Comparison of ENCODE assay signal across 15 cellular contexts in genomic region chr3:14324224-14324944, GRCh38.
DNase-seq lines count a peak whose midpoint lies in the region; ATAC-seq and TF ChIP-seq lines count a peak whose summit lies in the region.
"Had no signal": no experiment of that assay in that cellular context is flagged by ENCODE, and none has a peak within 500 bp of the region (broad histone marks: within the 10 kb centered on the region; RNA-seq: fewer than 3 reads in every experiment).

No MANE protein-coding gene starts in this region.

- H3K27me3 ChIP-seq in PC-9 (ENCODE audit: insufficient read depth, low read depth) = no peaks in the 10 kb centered on the region
- H3K27me3 ChIP-seq in foreskin keratinocyte = no peaks in the 10 kb centered on the region
- peaks cover 0 to 3% (median 0%) of the 10 kb centered on the region in 3 experiments for H3K27me3 ChIP-seq in neuronal stem cell (ENCODE audit: control insufficient read depth in 3 of 3, insufficient read depth in 3 of 3, low read depth in 1 of 3, low read length in 3 of 3)

- H2AK5ac ChIP-seq in neuronal stem cell (ENCODE audit: low read depth, low read length) = peak overlapping the region; percentile 6

- peak overlapping the region; percentile 55 for H2BK5ac ChIP-seq in neuronal stem cell (ENCODE audit: low read length)

- H3K4me2 ChIP-seq in PC-9 (peak overlapping the region; percentile 54), neuronal stem cell (ENCODE audit: insufficient read depth, low read length, poor library complexity, severe bottlenecking) (no peak overlapping the region)

- no peaks in the 10 kb centered on the region for H3K36me3 ChIP-seq in PC-9 (ENCODE audit: low read depth)
- H3K36me3 ChIP-seq in neuronal stem cell (replicated peaks in 1 of 2; ENCODE audit: control insufficient read depth in 2 of 2, insufficient read depth in 2 of 2, low read length in 2 of 2) = no peaks in the 10 kb centered on the region
- H3K36me3 ChIP-seq: HAP-1 had no signal

- H4K91ac ChIP-seq in neuronal stem cell (ENCODE audit: low read depth, low read length, poor library complexity) = no peak overlapping the region

- H3F3A ChIP-seq in PC-9 (ENCODE audit: insufficient read depth, low read depth) = peaks cover 17% of the 10 kb centered on the region; the same call in 1 of the 2 replicates

- no peaks in the 10 kb centered on the region for H3K9me3 ChIP-seq in PC-9 (ENCODE audit: insufficient read depth, low read depth)
- no peaks in the 10 kb centered on the region for H3K9me3 ChIP-seq in neuronal stem cell (replicated peaks in 1 of 2; ENCODE audit: control insufficient read depth in 2 of 2, insufficient read depth in 1 of 2, low read depth in 1 of 2, low read length in 2 of 2)
- H3K9me3 ChIP-seq: HAP-1 had no signal

- H3K4me1 ChIP-seq in PC-9 (replicated peaks; ENCODE audit: insufficient read depth) (peaks cover 57% of the 10 kb centered on the region), foreskin keratinocyte (peaks cover 25% of the 10 kb centered on the region), neuronal stem cell (ENCODE audit: control insufficient read depth in 2 of 2, insufficient read depth in 1 of 2, low read depth in 1 of 2, low read length in 2 of 2) (peaks cover 0 to 10% of the 10 kb centered on the region in 2 donors)
- H3K4me1 ChIP-seq: HAP-1 had no signal

- H3K9me2 ChIP-seq in PC-9 (ENCODE audit: insufficient read depth) = no peaks in the 10 kb centered on the region

- peak; percentile 44 for ATAC-seq in foreskin keratinocyte
- no peak for ATAC-seq in HG02840 (IDR thresholded peaks at IDR 0.05; ENCODE audit: low FRiP score, unreplicated experiment)
- no peak for ATAC-seq in HG02678 (IDR thresholded peaks at IDR 0.05; ENCODE audit: unreplicated experiment)
- no peak for ATAC-seq in HG02938 (IDR thresholded peaks at IDR 0.05; ENCODE audit: unreplicated experiment)
- ATAC-seq: effector memory CD8-positive, alpha-beta T cell; stimulated activated naive B cell treated with anti-CD40 and anti-IgM and Interleukin-4, amounts not matched to agents 10 μg/mL and 1 μg/mL and 100 μg/mL, for 72 hours had no signal

- H4K20me1 ChIP-seq in PC-9 (ENCODE audit: insufficient read depth) = no peaks in the 10 kb centered on the region

- intact Hi-C loops in PC-9 (cut with micrococcal nuclease; ENCODE audit: unreplicated experiment) = loop anchor here (2.0 to 10.0 kb wide), 3 partner anchors 60 to 100 kb away; partner anchors contain the start of gene SLC6A6

- no peak overlapping the region for H3K4me3 ChIP-seq in PC-9
- no peak overlapping the region for H3K4me3 ChIP-seq in neuronal stem cell (ENCODE audit: low read length in 2 of 2)
- H3K4me3 ChIP-seq: HAP-1 had no signal

- no TSS peak for BruUV-seq in PC-9 (replicated peaks; lab: Mats Ljungman, UMichigan)

- no peaks in the 10 kb centered on the region for H3K79me2 ChIP-seq in PC-9 (ENCODE audit: low read depth)

- CTCF ChIA-PET in PC-9 (lab: Charles Lee) = interaction anchor here (0.7 kb wide), 1 partner anchor 124 kb away, joined by 4 read pairs; no protein-coding TSS in a partner anchor

- H3K14ac ChIP-seq in neuronal stem cell (ENCODE audit: low read length) = no peak overlapping the region

- no peak overlapping the region for H4K8ac ChIP-seq in neuronal stem cell (ENCODE audit: low read depth, low read length)

- H3K79me1 ChIP-seq in neuronal stem cell (ENCODE audit: low read depth, low read length) = no peaks in the 10 kb centered on the region

- no CpG with 5 or more reads among the region's 13 CpGs for WGBS in neuronal stem cell (ENCODE audit: extremely low coverage in 2 of 2, insufficient read length in 2 of 2, insufficient replicate concordance in 1 of 2), 2 donors

- DNase-seq in EH (ENCODE audit: low read depth) = peak; percentile 82
- peak; percentile 82 to 83 for DNase-seq in PC-9
- DNase-seq in foreskin keratinocyte = peak in 1 of 2 donors; percentile 47
- no peak for DNase-seq in neuronal stem cell (ENCODE audit: low spot score)
- DNase-seq in activated CD4-positive, CD25-positive, alpha-beta regulatory T cell treated with anti-CD3 and anti-CD28 coated beads, Interleukin-2, amount 50 U/mL, for 72 hours = no peak
- DNase-seq: activated B cell treated with CpG ODN at 0.5 μM for 24 hours; effector memory CD8-positive, alpha-beta T cell; NCI-H1930; NCI-H774; nucleus accumbens; stimulated activated naive B cell treated with anti-CD40 and anti-IgM and Interleukin-4, amounts not matched to agents 10 μg/mL and 1 μg/mL and 100 μg/mL, for 72 hours had no signal

- peak overlapping the region; percentile 46 for H2BK15ac ChIP-seq in neuronal stem cell (ENCODE audit: low read length)

- H3K18ac ChIP-seq in neuronal stem cell (ENCODE audit: low read length) = no peak overlapping the region

- H2AFZ ChIP-seq in PC-9 (peak overlapping the region; percentile 74), neuronal stem cell (ENCODE audit: low read length) (peak overlapping the region; percentile 11)

- no peak overlapping the region for H3K4ac ChIP-seq in neuronal stem cell (ENCODE audit: low read length)

- H3K23ac ChIP-seq in neuronal stem cell (ENCODE audit: low read depth, low read length, poor library complexity) = no peak overlapping the region

- H3K27ac ChIP-seq in PC-9 = peak overlapping the region; percentile 59
- no peak overlapping the region for H3K27ac ChIP-seq in foreskin keratinocyte
- no peak overlapping the region for H3K27ac ChIP-seq in neuronal stem cell (replicated peaks; ENCODE audit: low read length)

- H2BK120ac ChIP-seq in neuronal stem cell (ENCODE audit: low read depth, low read length) = no peak overlapping the region

- no peak overlapping the region for H2BK12ac ChIP-seq in neuronal stem cell (ENCODE audit: low read length)

- no peak overlapping the region for H3K9ac ChIP-seq in neuronal stem cell (ENCODE audit: low read depth, low read length, poor library complexity)

- TF ChIP-seq CTCF in PC-9 (conservative IDR thresholded peaks at IDR 0.05) (no peak), foreskin keratinocyte (conservative IDR thresholded peaks at IDR 0.05) (no peak)

- POLR2A ChIA-PET in PC-9 (lab: Charles Lee; ENCODE audit: unreplicated experiment) = no interaction called here

Comparison
In these comparisons a context has a peak if more than half of its experiments do, and no peak if none do; other contexts are left out.
1. DNase-seq: peak in EH (single experiment) and PC-9 (2 of 2); none in neuronal stem cell (single experiment) and activated CD4-positive, CD25-positive, alpha-beta regulatory T cell treated with anti-CD3 and anti-CD28 coated beads, Interleukin-2, amount 50 U/mL, for 72 hours (single experiment).